22 cellular contexts compared by ENCODE assay signal in the genomic region with DNA sequence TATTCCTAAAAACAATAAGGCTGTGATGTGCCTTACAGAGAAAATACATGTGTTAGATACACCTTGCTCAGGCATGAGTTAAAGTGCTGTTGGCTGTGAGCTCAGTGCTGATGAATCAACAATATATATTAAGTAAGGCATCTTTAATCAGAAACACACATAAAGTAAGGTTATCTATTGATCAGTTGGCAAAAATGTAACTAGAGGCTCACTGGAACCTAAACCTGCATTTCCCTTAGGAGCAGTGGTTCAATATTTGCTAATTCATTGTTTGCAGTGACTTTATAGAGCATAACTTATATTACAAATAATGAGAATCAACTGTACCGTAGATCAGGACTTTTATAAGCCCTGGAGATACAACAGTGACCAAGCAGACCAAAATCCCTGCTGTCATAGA.
"Had no signal": no experiment of that assay in that cellular context is flagged by ENCODE, and none has a peak within 500 bp of the region (broad histone marks: within the 10 kb centered on the region; RNA-seq: fewer than 3 reads in every experiment).

No MANE protein-coding gene starts in this region.

- H3K9me3 ChIP-seq: esophagus muscularis mucosa, gastroesophageal sphincter, heart left ventricle, left lung, lower lobe of right lung, mucosa of descending colon had no signal

- DNase-seq: dermis blood vessel endothelial cell; dorsolateral prefrontal cortex; effector CD4-positive, alpha-beta T cell; effector memory CD4-positive, alpha-beta T cell; foreskin keratinocyte; heart left ventricle; hypothalamus; immature natural killer cell; left cardiac atrium; left lung; left ventricle myocardium superior; lower lobe of right lung; mesenchymal stem cell; mucosa of descending colon; naive B cell; naive thymus-derived CD8-positive, alpha-beta T cell had no signal

- FAIRE-seq: endothelial cell of umbilical vein, frontal cortex had no signal

- H3K4me1 ChIP-seq: foreskin keratinocyte had no signal

- H3K36me3 ChIP-seq: esophagus muscularis mucosa, gastroesophageal sphincter, heart left ventricle, left lung, lower lobe of right lung had no signal

- H3K27ac ChIP-seq: coronary artery, dorsolateral prefrontal cortex, esophagus muscularis mucosa, foreskin keratinocyte, gastroesophageal sphincter, hepatocyte, lower lobe of right lung had no signal

- H3K4me3 ChIP-seq: coronary artery, dorsolateral prefrontal cortex, esophagus muscularis mucosa, gastroesophageal sphincter, heart left ventricle, hepatocyte, left lung, lower lobe of right lung, mucosa of descending colon had no signal

- ATAC-seq: foreskin keratinocyte; gastroesophageal sphincter; heart left ventricle; left cardiac atrium; left lung; left ventricle myocardium superior; mucosa of descending colon; naive thymus-derived CD8-positive, alpha-beta T cell had no signal
